ENCODE assay signal across 11 cellular contexts in genomic region chr21:33684923-33685560, GRCh38. TPM values are rescaled to one million over a fixed set of nuclear protein-coding genes. Genes with fewer than 3 reads are reported as not detected.
DNase-seq lines count a peak whose midpoint lies in the region; ATAC-seq, FAIRE-seq and TF ChIP-seq lines count a peak whose summit lies in the region.
"Had no signal": no experiment of that assay in that cellular context is flagged by ENCODE, and none has a peak within 500 bp of the region (broad histone marks: within the 10 kb centered on the region; RNA-seq: fewer than 3 reads in every experiment).

No MANE protein-coding gene starts in this region.

- H2AFZ ChIP-seq in PC-9, result no peak overlapping the region
- peak overlapping the region; percentile 23 for H2AFZ ChIP-seq in endothelial cell of umbilical vein (ENCODE audit: low read depth, low read length)

- dilution Hi-C loops in endothelial cell of umbilical vein (cut with MboI; ENCODE audit: extremely low pct_ligation_motif_present, low sequenced_read_pairs), result no loop called here

- no peak for TF ChIP-seq POLR2A in endothelial cell of umbilical vein (IDR thresholded peaks at IDR 0.05; ENCODE audit: low read depth, low read length)

- peak overlapping the region; percentile 79 for H3K27ac Mint-ChIP-seq in Calu3 (ENCODE audit: unreplicated experiment)
- peak overlapping the region; percentile 13 to 39 (median 35) for H3K27ac Mint-ChIP-seq in nephron
- H3K27ac Mint-ChIP-seq in naive thymus-derived CD4-positive, alpha-beta T cell, result no peak overlapping the region
- H3K27ac Mint-ChIP-seq: dendritic cell treated with granulocyte-macrophage colony-stimulating factor and Interleukin-4, amounts not matched to agents 40 ng/mL and 50 ng/mL, for 4 days; IgD-negative memory B cell had no signal

- H3K27me3 Mint-ChIP-seq in Calu3 (ENCODE audit: unreplicated experiment) (no peaks in the 10 kb centered on the region), nephron (ENCODE audit: low read depth) (no peaks in the 10 kb centered on the region)
- H3K27me3 Mint-ChIP-seq in naive thymus-derived CD4-positive, alpha-beta T cell, result peaks cover 0 to 23% (median 6%) of the 10 kb centered on the region in 5 donors
- H3K27me3 Mint-ChIP-seq: dendritic cell treated with granulocyte-macrophage colony-stimulating factor and Interleukin-4, amounts not matched to agents 40 ng/mL and 50 ng/mL, for 4 days; IgD-negative memory B cell had no signal

- H4K20me1 ChIP-seq in PC-9 (ENCODE audit: insufficient read depth), result no peaks in the 10 kb centered on the region
- H4K20me1 ChIP-seq in endothelial cell of umbilical vein (replicated peaks; ENCODE audit: control insufficient read depth, extremely low read depth, insufficient read depth, low read length), result peaks cover 4% of the 10 kb centered on the region

- intact Hi-C loops in Calu3 (cut with micrococcal nuclease; ENCODE audit: unreplicated experiment), result loop anchor here (5.0 kb wide), 1 partner anchor 43 kb away; the partner anchor contains the start of genes CRYZL1 and ITSN1
- intact Hi-C loops in PC-9 (cut with micrococcal nuclease; ENCODE audit: unreplicated experiment), result no loop called here
- intact Hi-C loops in endothelial cell of umbilical vein (cut with micrococcal nuclease), result no loop called here
- intact Hi-C loops in naive thymus-derived CD4-positive, alpha-beta T cell (cut with micrococcal nuclease), result no loop called here

- peaks cover 29% of the 10 kb centered on the region for H3K4me1 Mint-ChIP-seq in Calu3 (ENCODE audit: low read depth, unreplicated experiment)
- peaks cover 44% of the 10 kb centered on the region for H3K4me1 Mint-ChIP-seq in nephron
- no peaks in the 10 kb centered on the region for H3K4me1 Mint-ChIP-seq in naive thymus-derived CD4-positive, alpha-beta T cell
- H3K4me1 Mint-ChIP-seq: IgD-negative memory B cell had no signal

- DNase-seq in Calu3, result no peak
- DNase-seq in PC-9, result no peak
- peak; percentile 79 for DNase-seq in endothelial cell of umbilical vein (ENCODE audit: low read depth, low spot score)
- DNase-seq in naive thymus-derived CD4-positive, alpha-beta T cell, result no peak
- DNase-seq in occipital lobe (lab: John Stamatoyannopoulos, UW), result no peak
- DNase-seq in NCI-H446 treated with DMSO at 0.1 percent for 48 hours (lab: John Stamatoyannopoulos, UW), result no peak
- DNase-seq: SJCRH30 had no signal

- ATAC-seq in naive thymus-derived CD4-positive, alpha-beta T cell, result no peak
- no peak for ATAC-seq in esophagus mucosa

- no peaks in the 10 kb centered on the region for H3K27me3 ChIP-seq in PC-9 (ENCODE audit: insufficient read depth, low read depth)
- no peaks in the 10 kb centered on the region for H3K27me3 ChIP-seq in endothelial cell of umbilical vein (ENCODE audit: control insufficient read depth in 2 of 2, insufficient read depth in 2 of 2, low read length in 2 of 2)
- no peaks in the 10 kb centered on the region for H3K27me3 ChIP-seq in naive thymus-derived CD4-positive, alpha-beta T cell (ENCODE audit: control insufficient read depth in 2 of 2, insufficient read depth in 2 of 2, low read length in 2 of 2)
- H3K27me3 ChIP-seq: SJCRH30 had no signal

- no peak for FAIRE-seq in endothelial cell of umbilical vein (lab: Jason Lieb, UNC)

- H3K9me3 Mint-ChIP-seq in Calu3 (ENCODE audit: low read depth, unreplicated experiment), result no peaks in the 10 kb centered on the region
- no peaks in the 10 kb centered on the region for H3K9me3 Mint-ChIP-seq in nephron
- H3K9me3 Mint-ChIP-seq in naive thymus-derived CD4-positive, alpha-beta T cell, result no peaks in the 10 kb centered on the region
- H3K9me3 Mint-ChIP-seq: dendritic cell treated with granulocyte-macrophage colony-stimulating factor and Interleukin-4, amounts not matched to agents 40 ng/mL and 50 ng/mL, for 4 days; IgD-negative memory B cell had no signal

- H3K4me3 ChIP-seq in PC-9 (no peak overlapping the region), endothelial cell of umbilical vein (replicated peaks in 1 of 3; ENCODE audit: insufficient read depth in 1 of 3, low read depth in 1 of 3, low read length in 3 of 3) (peak overlapping the region in 2 of 3 experiments; percentile 21)
- H3K4me3 ChIP-seq in naive thymus-derived CD4-positive, alpha-beta T cell (ENCODE audit: low read length), result no peak overlapping the region
- H3K4me3 ChIP-seq: SJCRH30 had no signal

- H3K4me1 ChIP-seq in PC-9 (replicated peaks; ENCODE audit: insufficient read depth) (peaks cover 53% of the 10 kb centered on the region), endothelial cell of umbilical vein (ENCODE audit: control insufficient read depth, extremely low read depth, insufficient read depth, low read length) (peaks cover 44% of the 10 kb centered on the region)
- no peaks in the 10 kb centered on the region for H3K4me1 ChIP-seq in naive thymus-derived CD4-positive, alpha-beta T cell (ENCODE audit: control insufficient read depth in 2 of 2, insufficient read depth in 2 of 2, low read length in 2 of 2)

- no peak for TF ChIP-seq CTCF in Calu3 (IDR thresholded peaks at IDR 0.05; ENCODE audit: unreplicated experiment)
- no peak for TF ChIP-seq CTCF in PC-9 (conservative IDR thresholded peaks at IDR 0.05)
- TF ChIP-seq CTCF in endothelial cell of umbilical vein (IDR thresholded peaks at IDR 0.05; ENCODE audit: extremely low read depth in 1 of 2, insufficient read depth in 1 of 2, low read depth in 1 of 2, low read length in 2 of 2), result no peak
- no peak for TF ChIP-seq CTCF in nephron (IDR thresholded peaks at IDR 0.05; ENCODE audit: unreplicated experiment in 3 of 3)

- no peaks in the 10 kb centered on the region for H3K36me3 ChIP-seq in PC-9 (ENCODE audit: low read depth)
- no peaks in the 10 kb centered on the region for H3K36me3 ChIP-seq in endothelial cell of umbilical vein (ENCODE audit: control insufficient read depth in 2 of 2, extremely low read depth in 1 of 2, insufficient read depth in 2 of 2, low read length in 2 of 2)
- H3K36me3 ChIP-seq in naive thymus-derived CD4-positive, alpha-beta T cell (ENCODE audit: control insufficient read depth in 2 of 3, insufficient read depth in 3 of 3, low read length in 3 of 3), result no peaks in the 10 kb centered on the region
- H3K36me3 ChIP-seq: SJCRH30 had no signal

- no peaks in the 10 kb centered on the region for H3K9me2 ChIP-seq in PC-9 (ENCODE audit: insufficient read depth)

- CTCF ChIA-PET in Calu3 (lab: Charles Lee) (interaction anchor here (0.7 to 1.0 kb wide), 3 partner anchors 19 to 96 kb away, joined by 3 read pairs; partner anchors contain the start of gene DONSON), PC-9 (lab: Charles Lee) (no interaction called here), endothelial cell of umbilical vein (lab: Charles Lee) (interaction anchor here (0.8 to 2.7 kb wide), 10 partner anchors 9 to 78 kb away, joined by 3 to 24 read pairs (median 4); no protein-coding TSS in a partner anchor)
- CTCF ChIA-PET in naive thymus-derived CD4-positive, alpha-beta T cell (lab: Charles Lee), result no interaction called here

- H3K4me3 Mint-ChIP-seq in Calu3 (ENCODE audit: low read depth, unreplicated experiment) (peak overlapping the region; percentile 39), nephron (no peak overlapping the region)
- H3K4me3 Mint-ChIP-seq in naive thymus-derived CD4-positive, alpha-beta T cell, result no peak overlapping the region
- H3K4me3 Mint-ChIP-seq: dendritic cell treated with granulocyte-macrophage colony-stimulating factor and Interleukin-4, amounts not matched to agents 40 ng/mL and 50 ng/mL, for 4 days; IgD-negative memory B cell had no signal

- H3K79me2 ChIP-seq in PC-9 (ENCODE audit: low read depth), result peaks cover 58% of the 10 kb centered on the region
- H3K79me2 ChIP-seq in endothelial cell of umbilical vein (ENCODE audit: control insufficient read depth, insufficient read depth, low read length), result peaks cover 78% of the 10 kb centered on the region

- BruUV-seq in Calu3 (replicated peaks; lab: Mats Ljungman, UMichigan), result no TSS peak
- BruUV-seq in PC-9 (replicated peaks; lab: Mats Ljungman, UMichigan), result no TSS peak
- BruUV-seq in endothelial cell of umbilical vein (replicated peaks; lab: Mats Ljungman, UMichigan), result no TSS peak

- peak overlapping the region; percentile 75 for H3K9ac ChIP-seq in endothelial cell of umbilical vein (replicated peaks; ENCODE audit: extremely low read depth, insufficient read depth, low read length)

- H3F3A ChIP-seq in PC-9 (ENCODE audit: insufficient read depth, low read depth), result peaks cover 24% of the 10 kb centered on the region

- H3K4me2 ChIP-seq in PC-9 (peak overlapping the region; percentile 34), endothelial cell of umbilical vein (ENCODE audit: insufficient read depth, low read length) (peak overlapping the region; percentile 93)

- peak overlapping the region; percentile 85 for H3K27ac ChIP-seq in PC-9
- peak overlapping the region; percentile 93 for H3K27ac ChIP-seq in endothelial cell of umbilical vein (ENCODE audit: insufficient read depth, low read depth, low read length)
- H3K27ac ChIP-seq in naive thymus-derived CD4-positive, alpha-beta T cell (ENCODE audit: low read depth, low read length), result no peak overlapping the region
- H3K27ac ChIP-seq: SJCRH30 had no signal

- H3K9me3 ChIP-seq in PC-9 (ENCODE audit: insufficient read depth, low read depth), result no peaks in the 10 kb centered on the region
- H3K9me3 ChIP-seq in endothelial cell of umbilical vein (replicated peaks; ENCODE audit: control insufficient read depth, insufficient read depth, low read length), result no peaks in the 10 kb centered on the region
- H3K9me3 ChIP-seq in naive thymus-derived CD4-positive, alpha-beta T cell (ENCODE audit: control insufficient read depth in 2 of 3, low read length in 3 of 3), result no peaks in the 10 kb centered on the region
- H3K9me3 ChIP-seq: SJCRH30 had no signal

- no peaks in the 10 kb centered on the region for H3K9me1 ChIP-seq in endothelial cell of umbilical vein (replicated peaks; ENCODE audit: control insufficient read depth, extremely low read depth, insufficient read depth, low read length)

- POLR2A ChIA-PET in PC-9 (lab: Charles Lee; ENCODE audit: unreplicated experiment) (interaction anchor here (0.5 kb wide), 1 partner anchor 74 kb away, joined by 3 read pairs; no protein-coding TSS in a partner anchor), endothelial cell of umbilical vein (lab: Charles Lee) (interaction anchor here (0.7 kb wide), 1 partner anchor 108 kb away, joined by 8 read pairs; no protein-coding TSS in a partner anchor)
- POLR2A ChIA-PET in naive thymus-derived CD4-positive, alpha-beta T cell (lab: Charles Lee), result no interaction called here

- H3K36me3 Mint-ChIP-seq in Calu3 (ENCODE audit: insufficient read depth, unreplicated experiment) (peaks cover 7% of the 10 kb centered on the region), nephron (ENCODE audit: low read depth) (peaks cover 6% of the 10 kb centered on the region)
- H3K36me3 Mint-ChIP-seq in naive thymus-derived CD4-positive, alpha-beta T cell, result peaks cover 0 to 4% (median 0%) of the 10 kb centered on the region in 5 donors
- H3K36me3 Mint-ChIP-seq: IgD-negative memory B cell had no signal

RNA-seq across cellular contexts. Expression of gene ITSN1, which starts 42.7 kb away (rescaled TPM):
- total RNA-seq in Calu3 (2022) (27.8 and 30.6 TPM in 2 replicates), PC-9 (2021) (39.1 and 46.3 TPM in 2 replicates), endothelial cell of umbilical vein (86.8 and 91.9 TPM in 2 replicates), esophagus mucosa (9.8 TPM), occipital lobe (77.8 TPM)
- 62.1 and 72.2 TPM in 2 replicates for polyA plus RNA-seq in endothelial cell of umbilical vein
- 86.0 and 94.1 TPM in 2 replicates for polyA plus RNA-seq in endothelial cell of umbilical vein (2011; cell fraction: cytosol; rRNA removed)
- 317 and 318 TPM in 2 replicates for polyA plus RNA-seq in endothelial cell of umbilical vein (2011; cell fraction: nucleus; rRNA removed)
- 76.2 and 79.8 TPM in 2 replicates for polyA plus RNA-seq in endothelial cell of umbilical vein (2012)
- polyA minus RNA-seq in endothelial cell of umbilical vein, result 140 TPM in 2 replicates
- 47.3 TPM for polyA minus RNA-seq in endothelial cell of umbilical vein (2011; cell fraction: cytosol; rRNA and poly(A)+ RNA removed)
- 171 and 174 TPM in 2 replicates for polyA minus RNA-seq in endothelial cell of umbilical vein (2011; cell fraction: nucleus; rRNA and poly(A)+ RNA removed)
- total RNA-seq in naive thymus-derived CD4-positive, alpha-beta T cell, result 1 to 10 TPM; 1.8 to 8.6 (median 3.5) TPM
- polyA plus RNA-seq in naive thymus-derived CD4-positive, alpha-beta T cell, result 1 to 10 TPM; 1.2 to 1.8 TPM

RNA-seq across cellular contexts. Expression of gene CRYZL1, which starts 43.5 kb away (rescaled TPM):
- 16.2 and 22.1 TPM in 2 replicates for total RNA-seq in Calu3 (2022)
- 22.4 and 30.3 TPM in 2 replicates for total RNA-seq in PC-9 (2021)
- 41.1 and 42.1 TPM in 2 replicates for total RNA-seq in endothelial cell of umbilical vein
- polyA plus RNA-seq in endothelial cell of umbilical vein, result 20.7 and 26.4 TPM in 2 replicates
- polyA plus RNA-seq in endothelial cell of umbilical vein (2011; cell fraction: cytosol; rRNA removed), result 30.0 and 36.2 TPM in 2 replicates
- polyA plus RNA-seq in endothelial cell of umbilical vein (2011; cell fraction: nucleus; rRNA removed), result 86.2 and 112 TPM in 2 replicates
- polyA plus RNA-seq in endothelial cell of umbilical vein (2012), result 36.4 and 43.2 TPM in 2 replicates
- polyA minus RNA-seq in endothelial cell of umbilical vein, result 48.5 and 54.1 TPM in 2 replicates
- 11.7 TPM for polyA minus RNA-seq in endothelial cell of umbilical vein (2011; cell fraction: cytosol; rRNA and poly(A)+ RNA removed)
- 54.9 and 75.3 TPM in 2 replicates for polyA minus RNA-seq in endothelial cell of umbilical vein (2011; cell fraction: nucleus; rRNA and poly(A)+ RNA removed)
- 10 to 100 TPM; 34.6 to 75.5 (median 40.4) TPM for total RNA-seq in naive thymus-derived CD4-positive, alpha-beta T cell
- polyA plus RNA-seq in naive thymus-derived CD4-positive, alpha-beta T cell, result 10 to 100 TPM; 33.0 to 43.0 TPM
- total RNA-seq in esophagus mucosa, result 17.4 TPM
- 73.2 TPM for total RNA-seq in occipital lobe

Comparison
In these comparisons a context has a peak if more than half of its experiments do, and no peak if none do; other contexts are left out.
1. H3K27ac Mint-ChIP-seq: peak in Calu3 (single experiment) and nephron (3 of 3); none in naive thymus-derived CD4-positive, alpha-beta T cell (0 of 9).
2. H3K4me3 ChIP-seq: peak in endothelial cell of umbilical vein (2 of 3); none in PC-9 (single experiment) and naive thymus-derived CD4-positive, alpha-beta T cell (single experiment).
3. CTCF ChIA-PET loops: an anchor here in Calu3 (0.7 to 1.0 kb wide) and endothelial cell of umbilical vein (0.8 to 2.7 kb wide); none called in PC-9 and naive thymus-derived CD4-positive, alpha-beta T cell.